8 cellular contexts compared by ENCODE assay signal in the genomic region with DNA sequence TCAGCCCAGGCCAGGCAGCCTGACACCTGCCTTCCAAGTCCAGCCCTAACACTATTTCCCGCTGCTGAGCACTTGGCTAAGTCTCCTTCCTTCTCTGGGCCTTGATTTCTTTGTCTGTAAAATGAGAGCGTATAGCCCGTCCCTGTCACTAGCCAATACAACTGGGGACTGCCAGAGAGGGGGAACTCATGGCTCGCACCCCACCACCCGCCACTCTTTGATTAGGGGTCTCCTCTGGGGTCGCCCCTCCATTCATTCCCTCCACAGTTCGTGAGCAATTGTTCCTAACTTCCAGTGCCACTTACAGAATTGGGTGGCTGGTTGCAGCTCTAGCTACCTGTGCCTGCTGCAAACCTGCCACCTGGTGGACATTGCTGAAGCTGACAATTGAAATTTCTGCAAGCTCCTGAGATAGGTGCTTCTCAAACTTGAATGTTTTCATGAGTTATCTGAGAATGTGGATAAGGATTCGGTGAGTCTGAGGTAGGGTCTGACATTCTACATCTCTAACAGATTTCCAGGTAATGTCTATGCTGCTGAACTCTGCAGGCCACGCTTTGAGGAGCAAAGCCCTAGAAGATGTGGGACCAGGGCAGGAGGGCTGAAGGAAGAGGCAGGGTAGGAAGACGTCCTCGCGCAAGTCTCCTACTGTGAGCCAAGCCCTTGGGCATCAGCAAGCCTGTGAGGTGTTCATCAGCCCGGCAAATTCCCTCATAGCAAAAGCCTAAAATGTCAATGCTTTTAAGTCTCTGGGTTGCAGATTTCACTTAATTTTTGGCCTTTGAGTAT. TPM values are rescaled to one million over a fixed set of nuclear protein-coding genes. Genes with fewer than 3 reads are reported as not detected.
DNase-seq lines count a peak whose midpoint lies in the region; ATAC-seq and TF ChIP-seq lines count a peak whose summit lies in the region.

No MANE protein-coding gene starts in this region.

- no peaks in the 10 kb centered on the region for H3K36me3 Mint-ChIP-seq in activated T-cell treated with anti-CD3 and anti-CD28 coated beads, Interleukin-2, amount 50 U/mL, for 4 hours (ENCODE audit: insufficient read depth)
- H3K36me3 Mint-ChIP-seq in nephron progenitor cell (ENCODE audit: low read depth): no peaks in the 10 kb centered on the region

- H3K4me1 Mint-ChIP-seq in activated T-cell treated with anti-CD3 and anti-CD28 coated beads, Interleukin-2, amount 50 U/mL, for 4 hours (ENCODE audit: low read depth): no peaks in the 10 kb centered on the region
- H3K4me1 Mint-ChIP-seq in nephron progenitor cell: no peaks in the 10 kb centered on the region

- H3K27me3 Mint-ChIP-seq in activated T-cell treated with anti-CD3 and anti-CD28 coated beads, Interleukin-2, amount 50 U/mL, for 4 hours (ENCODE audit: low read depth): no peaks in the 10 kb centered on the region
- peaks cover 16% of the 10 kb centered on the region for H3K27me3 Mint-ChIP-seq in nephron progenitor cell (ENCODE audit: low read depth, poor library complexity)

- H3K4me3 ChIP-seq in fibroblast of mammary gland (ENCODE audit: control insufficient read depth, low read depth, low read length): no peak overlapping the region

- peak; percentile 70 to 82 for ATAC-seq in activated T-cell treated with anti-CD3 and anti-CD28 coated beads, Interleukin-2, amount 50 U/mL, for 4 hours
- no peak for ATAC-seq in HG03460 (IDR thresholded peaks at IDR 0.05; ENCODE audit: unreplicated experiment)

- TF ChIP-seq CTCF in fibroblast of mammary gland (conservative IDR thresholded peaks at IDR 0.05; ENCODE audit: control insufficient read depth, insufficient read depth, low read depth, low read length): peak; percentile 84
- peak; percentile 81 for TF ChIP-seq CTCF in nephron progenitor cell (IDR thresholded peaks at IDR 0.05)

- DNase-seq in DMS153 (lab: John Stamatoyannopoulos, UW) (peak; percentile 18), HUDEP-2 (lab: John Stamatoyannopoulos, UW; ENCODE audit: unreplicated experiment in 76 of 76) (peak in 41 of 76 experiments; percentile 2 to 55 (median 22)), OCI-M1 (lab: John Stamatoyannopoulos, UW) (peak; percentile 76), fibroblast of mammary gland (ENCODE audit: low read depth) (peak; percentile 77), nephron progenitor cell (peak; percentile 71), superior temporal gyrus (ENCODE audit: extremely low spot score) (peak; percentile 73)
- peak; percentile 59 for DNase-seq in activated T-cell treated with anti-CD3 and anti-CD28 coated beads, Interleukin-2, amount 50 U/mL, for 4 hours

- H3K9me3 Mint-ChIP-seq in activated T-cell treated with anti-CD3 and anti-CD28 coated beads, Interleukin-2, amount 50 U/mL, for 4 hours: no peaks in the 10 kb centered on the region
- no peaks in the 10 kb centered on the region for H3K9me3 Mint-ChIP-seq in nephron progenitor cell

- no peak overlapping the region for H3K27ac Mint-ChIP-seq in nephron progenitor cell

- H3K4me3 Mint-ChIP-seq in activated T-cell treated with anti-CD3 and anti-CD28 coated beads, Interleukin-2, amount 50 U/mL, for 4 hours: no peak overlapping the region
- H3K4me3 Mint-ChIP-seq in nephron progenitor cell: no peak overlapping the region

RNA-seq across cellular contexts. Expression of gene RECK, which starts 13.3 kb away (rescaled TPM):
- 1 to 10 TPM; 2.0 to 2.4 (median 2.0) TPM for total RNA-seq in activated T-cell treated with anti-CD3 and anti-CD28 coated beads, Interleukin-2, amount 50 U/mL, for 4 hours

Comparison
In these comparisons a context has a peak if more than half of its experiments do, and no peak if none do; other contexts are left out.
1. DNase-seq: peak in every context shown above with its lines; median percentile 77 in fibroblast of mammary gland; 76 in OCI-M1; 73 in superior temporal gyrus; 71 in nephron progenitor cell; 59 in activated T-cell treated with anti-CD3 and anti-CD28 coated beads, Interleukin-2, amount 50 U/mL, for 4 hours; 22 in HUDEP-2; 18 in DMS153.